In genomic region chr11:113532697-113533424, GRCh38 we compare ENCODE assay signal across 8 cellular contexts. TPM values are rescaled to one million over a fixed set of nuclear protein-coding genes. Genes with fewer than 3 reads are reported as not detected.
DNase-seq lines count a peak whose midpoint lies in the region; ATAC-seq and TF ChIP-seq lines count a peak whose summit lies in the region.

No MANE protein-coding gene starts in this region.

- CTCF ChIA-PET in BJ (lab: Yijun Ruan, JAX) = interaction anchor here (0.6 to 6.3 kb wide), 14 partner anchors 9 to 329 kb away, joined by 3 to 42 read pairs (median 5); partner anchors contain the start of genes TTC12 and ZW10

- H3K9me3 Mint-ChIP-seq in activated CD4-positive, alpha-beta T cell treated with anti-CD3 and anti-CD28 coated beads, Interleukin-2, amount 10 ng/mL, durations not matched to agents 24 days and 14 days = no peaks in the 10 kb centered on the region

- H3K27ac ChIP-seq in lower lobe of right lung = no peak overlapping the region

- POLR2A ChIA-PET in BJ (lab: Charles Lee) = no interaction called here

- H3K36me3 ChIP-seq in BJ (ENCODE audit: control insufficient read depth, insufficient read depth, low read length) = no peaks in the 10 kb centered on the region
- H3K36me3 ChIP-seq in HAP-1 (replicated peaks) = no peaks in the 10 kb centered on the region
- H3K36me3 ChIP-seq in lower lobe of right lung = no peaks in the 10 kb centered on the region

- peak; percentile 84 to 90 for ATAC-seq in lower lobe of right lung
- ATAC-seq in GM18505 (IDR thresholded peaks at IDR 0.05; ENCODE audit: unreplicated experiment) = no peak

- no peak for DNase-seq in BJ (ENCODE audit: low read depth)
- DNase-seq in HAP-1 (ENCODE audit: low spot score in 2 of 2) = peak; percentile 43 to 86
- peak; percentile 55 for DNase-seq in NCI-H446 treated with DMSO at 0.1 percent for 48 hours (lab: John Stamatoyannopoulos, UW)
- peak; percentile 84 for DNase-seq in activated CD4-positive, alpha-beta T cell treated with anti-CD3 and anti-CD28 coated beads, Interleukin-2, amount 10 ng/mL, durations not matched to agents 24 days and 14 days
- peak; percentile 66 for DNase-seq in dedifferentiated amniotic fluid mesenchymal stem cell (ENCODE audit: extremely low spot score)
- DNase-seq in lower lobe of right lung = peak; percentile 78
- peak; percentile 27 for DNase-seq in stimulated activated CD8-positive, alpha-beta memory T cell treated with anti-CD3 and anti-CD28 coated beads, Interleukin-12 subunit alpha, Interleukin-12 subunit beta, amount 100 ng/mL, for 1 hour (ENCODE audit: low read depth)

- intact Hi-C loops in activated CD4-positive, alpha-beta T cell treated with anti-CD3 and anti-CD28 coated beads, Interleukin-2, amount 10 ng/mL, durations not matched to agents 24 days and 14 days (cut with micrococcal nuclease) = loop anchor here (1.0 to 5.0 kb wide), 2 partner anchors 228 to 1316 kb away; no protein-coding TSS in a partner anchor
- intact Hi-C loops in lower lobe of right lung (cut with DNase I) = loop anchor here (10.0 kb wide), 1 partner anchor 228 kb away; no protein-coding TSS in a partner anchor

- H3K27me3 Mint-ChIP-seq in activated CD4-positive, alpha-beta T cell treated with anti-CD3 and anti-CD28 coated beads, Interleukin-2, amount 10 ng/mL, durations not matched to agents 24 days and 14 days = peaks cover 17% of the 10 kb centered on the region

- H3K4me1 Mint-ChIP-seq in activated CD4-positive, alpha-beta T cell treated with anti-CD3 and anti-CD28 coated beads, Interleukin-2, amount 10 ng/mL, durations not matched to agents 24 days and 14 days = no peaks in the 10 kb centered on the region

- in situ Hi-C loops in HAP-1 (cut with MboI; ENCODE audit: low sequenced_read_pairs) = loop anchor here (10.0 kb wide), 1 partner anchor 218 kb away; the partner anchor contains the start of gene TTC12

- H3K4me3 ChIP-seq in BJ (ENCODE audit: low read depth, low read length) (no peak overlapping the region), HAP-1 (no peak overlapping the region), lower lobe of right lung (no peak overlapping the region)

- H3K4me1 ChIP-seq in HAP-1 (no peaks in the 10 kb centered on the region), lower lobe of right lung (no peaks in the 10 kb centered on the region)

- no peak overlapping the region for H3K27ac Mint-ChIP-seq in activated CD4-positive, alpha-beta T cell treated with anti-CD3 and anti-CD28 coated beads, Interleukin-2, amount 10 ng/mL, durations not matched to agents 24 days and 14 days

- TF ChIP-seq CTCF in BJ (IDR thresholded peaks at IDR 0.05; ENCODE audit: insufficient read depth, low read depth, low read length) (peak; percentile 95), lower lobe of right lung (IDR thresholded peaks at IDR 0.05) (peak; percentile 91)

- TF ChIP-seq POLR2A in GM18505 (IDR thresholded peaks at IDR 0.05; ENCODE audit: borderline replicate concordance, extremely low read depth, insufficient read depth, insufficient read length) = no peak

- H3K36me3 Mint-ChIP-seq in activated CD4-positive, alpha-beta T cell treated with anti-CD3 and anti-CD28 coated beads, Interleukin-2, amount 10 ng/mL, durations not matched to agents 24 days and 14 days (ENCODE audit: low read depth) = no peaks in the 10 kb centered on the region

- H3K27me3 ChIP-seq in BJ (ENCODE audit: control insufficient read depth, insufficient read depth, low read length) (peaks cover 5% of the 10 kb centered on the region), HAP-1 (ENCODE audit: low read depth) (peaks cover 11% of the 10 kb centered on the region; the same call in 1 of the 2 replicates), lower lobe of right lung (ENCODE audit: low read depth) (peaks cover 5% of the 10 kb centered on the region)

- H3K4me3 Mint-ChIP-seq in activated CD4-positive, alpha-beta T cell treated with anti-CD3 and anti-CD28 coated beads, Interleukin-2, amount 10 ng/mL, durations not matched to agents 24 days and 14 days = no peak overlapping the region

- H3K9me3 ChIP-seq in HAP-1 (no peaks in the 10 kb centered on the region), lower lobe of right lung (no peaks in the 10 kb centered on the region)

RNA-seq across cellular contexts. Expression of gene DRD2, which starts 57.7 kb away (rescaled TPM):
- not detected in 2 replicates for polyA plus RNA-seq in BJ (2011; rRNA removed)
- not detected in 2 replicates for polyA minus RNA-seq in BJ (2011; rRNA and poly(A)+ RNA removed)
- total RNA-seq in activated CD4-positive, alpha-beta T cell treated with anti-CD3 and anti-CD28 coated beads, Interleukin-2, amount 10 ng/mL, durations not matched to agents 24 days and 14 days = not detected in 2 replicates
- total RNA-seq in lower lobe of right lung = not detected
